In genomic region chr15:75368689-75369239, GRCh38 we compare ENCODE assay signal across 1 cellular context.
A peak's percentile ranks its signal among the peaks of the same experiment; 100 is the strongest.
TF ChIP-seq lines count a peak whose summit lies in the region.

No MANE protein-coding gene starts in this region.

TF ChIP-seq in HEK293, 187 proteins besides CTCF, POLR2A, EP300 and RAD21 (continued from another document):
- TF ChIP-seq ZBTB7A (tag by site-specific recombination; IDR thresholded peaks at IDR 0.05; ENCODE audit: low read depth), result no peak
- TF ChIP-seq ZNF335 (tag by site-specific recombination; conservative IDR thresholded peaks at IDR 0.05), result peak; percentile 87
- TF ChIP-seq ZNF639 (tag by site-specific recombination; IDR thresholded peaks at IDR 0.05), result 0 out of 2 replicates have a peak, but pooled peaks have one; percentile 82
- TF ChIP-seq ZSCAN23 (tag by site-specific recombination; IDR thresholded peaks at IDR 0.05), result no peak
- TF ChIP-seq INSM2 (tag by site-specific recombination; IDR thresholded peaks at IDR 0.05), result 0 out of 2 replicates have a peak, but pooled peaks have one; percentile 11
- 0 out of 2 replicates have a peak, but pooled peaks have one; percentile 15 for TF ChIP-seq ZFP37 (tag by site-specific recombination; IDR thresholded peaks at IDR 0.05)
- peak; percentile 97 for TF ChIP-seq ZNF600 (tag by site-specific recombination; IDR thresholded peaks at IDR 0.05)
- TF ChIP-seq ZNF184 (tag by site-specific recombination; IDR thresholded peaks at IDR 0.05), result no peak
- no peak for TF ChIP-seq YY2 (tag by site-specific recombination; IDR thresholded peaks at IDR 0.05)
- TF ChIP-seq PRDM4 (tag by site-specific recombination; IDR thresholded peaks at IDR 0.05), result peak; percentile 93
